In genomic region chr2:30208453-30208852, GRCh38 we compare ENCODE assay signal across 8 cellular contexts. TPM values are rescaled to one million over a fixed set of nuclear protein-coding genes. Genes with fewer than 3 reads are reported as not detected.
DNase-seq lines count a peak whose midpoint lies in the region; ATAC-seq and TF ChIP-seq lines count a peak whose summit lies in the region.

No MANE protein-coding gene starts in this region.

- no peak overlapping the region for H3K4me3 ChIP-seq in effector memory CD4-positive, alpha-beta T cell (ENCODE audit: insufficient read depth, low read depth, low read length, poor library complexity, severe bottlenecking)
- no peak overlapping the region for H3K4me3 ChIP-seq in lung
- H3K4me3 ChIP-seq in thyroid gland (replicated peaks in 1 of 3), result no peak overlapping the region

- ATAC-seq in lung (ENCODE audit: insufficient read depth, low FRiP score) (peak; percentile 87), GM21723 (IDR thresholded peaks at IDR 0.05; ENCODE audit: unreplicated experiment) (no peak)

- H3K36me3 ChIP-seq in effector memory CD4-positive, alpha-beta T cell (ENCODE audit: control insufficient read depth, insufficient read depth, low read length), result no peaks in the 10 kb centered on the region
- no peaks in the 10 kb centered on the region for H3K36me3 ChIP-seq in lung (ENCODE audit: control insufficient read depth in 2 of 2, insufficient read depth in 2 of 2, low read length in 2 of 2)
- H3K36me3 ChIP-seq in thyroid gland, result no peaks in the 10 kb centered on the region

- DNase-seq in AG08396 (ENCODE audit: low spot score) (peak; percentile 70), NCI-H2029 (lab: John Stamatoyannopoulos, UW) (peak; percentile 18), lung (ENCODE audit: low spot score) (peak; percentile 57), thyroid gland (peak; percentile 71 to 72)
- DNase-seq in effector memory CD4-positive, alpha-beta T cell, result peak in 2 of 3 donors; percentile 16 to 25

- H3K9me3 ChIP-seq in effector memory CD4-positive, alpha-beta T cell (ENCODE audit: control insufficient read depth, low read length), result no peaks in the 10 kb centered on the region
- H3K9me3 ChIP-seq in lung (ENCODE audit: control insufficient read depth in 2 of 2, insufficient read depth in 1 of 2, low read length in 1 of 2), result no peaks in the 10 kb centered on the region
- H3K9me3 ChIP-seq in thyroid gland, result no peaks in the 10 kb centered on the region

- peaks cover 7% of the 10 kb centered on the region for H3K4me1 ChIP-seq in effector memory CD4-positive, alpha-beta T cell (ENCODE audit: control insufficient read depth, insufficient read depth, low read length, poor library complexity, severe bottlenecking)
- H3K4me1 ChIP-seq in lung (ENCODE audit: control insufficient read depth in 2 of 2, insufficient read depth in 2 of 2, low read length in 2 of 2) (peaks cover under 1 to 7% of the 10 kb centered on the region in 2 donors), thyroid gland (peaks cover 0 to 4% of the 10 kb centered on the region in 2 donors)

- intact Hi-C loops in thyroid gland (cut with DNase I), result loop anchor here (2.0 kb wide), 1 partner anchor 498 kb away; no protein-coding TSS in a partner anchor

- no peak for TF ChIP-seq POLR2A in thyroid gland (IDR thresholded peaks at IDR 0.05)

- peak; percentile 83 for TF ChIP-seq CTCF in GM12874 (IDR thresholded peaks at IDR 0.05; ENCODE audit: insufficient read depth, low read depth, low read length)
- peak; percentile 91 for TF ChIP-seq CTCF in VCaP (conservative IDR thresholded peaks at IDR 0.05)
- peak; percentile 93 for TF ChIP-seq CTCF in lung (IDR thresholded peaks at IDR 0.05; ENCODE audit: control extremely low read depth, extremely low read depth)
- TF ChIP-seq CTCF in thyroid gland (IDR thresholded peaks at IDR 0.05), result peak; percentile 65 to 96 (median 90)

- no peak overlapping the region for H3K27ac ChIP-seq in VCaP
- no peak overlapping the region for H3K27ac ChIP-seq in effector memory CD4-positive, alpha-beta T cell (ENCODE audit: insufficient read depth, low read length, poor library complexity, severe bottlenecking)
- no peak overlapping the region for H3K27ac ChIP-seq in lung (ENCODE audit: low read depth in 1 of 2, low read length in 1 of 2)
- H3K27ac ChIP-seq in thyroid gland, result no peak overlapping the region

- H3K27me3 ChIP-seq in effector memory CD4-positive, alpha-beta T cell (replicated peaks; ENCODE audit: control insufficient read depth, insufficient read depth, low read length, poor library complexity, severe bottlenecking), result no peaks in the 10 kb centered on the region
- H3K27me3 ChIP-seq in lung (ENCODE audit: control insufficient read depth, insufficient read depth), result no peaks in the 10 kb centered on the region
- H3K27me3 ChIP-seq in thyroid gland, result no peaks in the 10 kb centered on the region

- 0% methylated on average over 2 of the region's 2 CpGs for WGBS in lung, 2 donors
- WGBS in thyroid gland, 2 donors, result 0 to 1% methylated on average over 2 of the region's 2 CpGs

RNA-seq across cellular contexts. Expression of gene LBH, which starts 22.9 kb away (rescaled TPM):
- total RNA-seq in lung, result 100 to 1,000 TPM; 107 to 133 TPM
- polyA plus RNA-seq in lung, result 10 to 100 TPM; 22.9 to 55.2 TPM
- 100 to 1,000 TPM; 104 to 206 (median 126) TPM for total RNA-seq in thyroid gland

Comparison
In these comparisons a context has a peak if more than half of its experiments do, and no peak if none do; other contexts are left out.
1. DNase-seq: peak in every context shown above with its lines; median percentile 72 in thyroid gland; 70 in AG08396; 57 in lung; 20 in effector memory CD4-positive, alpha-beta T cell; 18 in NCI-H2029.